15 cellular contexts compared by ENCODE assay signal in the genomic region with DNA sequence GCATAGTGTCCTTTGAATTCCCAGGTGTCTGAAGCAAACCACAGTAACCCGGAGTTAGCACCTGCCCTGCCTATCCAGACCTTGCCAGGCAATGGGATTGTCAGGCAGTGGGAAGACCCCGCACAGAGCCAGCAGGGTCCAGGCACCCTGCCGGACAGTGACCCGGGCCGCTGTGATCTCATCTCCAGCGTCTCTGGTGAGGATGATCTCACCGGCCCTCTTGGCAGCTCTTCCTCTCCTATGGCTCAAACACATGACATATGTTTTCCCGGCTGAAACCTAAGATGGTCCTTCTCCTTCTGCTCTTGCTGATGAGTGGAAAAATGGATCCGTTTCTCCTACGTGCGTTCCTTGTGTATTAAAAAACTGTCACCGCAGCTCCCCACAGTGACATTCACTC.
A peak's percentile ranks its signal among the peaks of the same experiment; 100 is the strongest.
DNase-seq lines count a peak whose midpoint lies in the region; ATAC-seq and TF ChIP-seq lines count a peak whose summit lies in the region.
"Had no signal": no experiment of that assay in that cellular context is flagged by ENCODE, and none has a peak within 500 bp of the region (broad histone marks: within the 10 kb centered on the region; RNA-seq: fewer than 3 reads in every experiment).

No MANE protein-coding gene starts in this region.

- 70 to 79% methylated on average over 11 to 12 of the region's 12 CpGs for WGBS in body of pancreas, 2 donors

- TF ChIP-seq CTCF in fibroblast of villous mesenchyme (IDR thresholded peaks at IDR 0.05; ENCODE audit: insufficient read depth, low read depth, low read length) (no peak), body of pancreas (IDR thresholded peaks at IDR 0.05) (no peak)

- ATAC-seq in left cardiac atrium (peak in 1 of 2 donors; percentile 36), body of pancreas (no peak), GM19023 (IDR thresholded peaks at IDR 0.05; ENCODE audit: unreplicated experiment) (no peak)

- intact Hi-C loops in left cardiac atrium (cut with DNase I) (no loop called here), cardiac septum (cut with DNase I) (no loop called here), body of pancreas (cut with DNase I) (no loop called here)

- TF ChIP-seq POLR2A in body of pancreas (IDR thresholded peaks at IDR 0.05) = no peak

- no peak overlapping the region for H3K27ac ChIP-seq in body of pancreas

- H3K36me3 ChIP-seq in body of pancreas (replicated peaks in 1 of 2; ENCODE audit: insufficient read depth in 1 of 2, low read depth in 2 of 2) = no peaks in the 10 kb centered on the region

- no peaks in the 10 kb centered on the region for H3K27me3 ChIP-seq in body of pancreas

- H3K4me3 ChIP-seq in fibroblast of villous mesenchyme (ENCODE audit: low read depth, low read length) (no peak overlapping the region), body of pancreas (no peak overlapping the region)

- no peaks in the 10 kb centered on the region for H3K4me1 ChIP-seq in body of pancreas

- peak; percentile 31 for DNase-seq in left cardiac atrium
- no peak for DNase-seq in cardiac septum (ENCODE audit: low spot score)
- peak; percentile 49 for DNase-seq in NCI-H524 treated with DMSO at 0.1 percent for 48 hours (lab: John Stamatoyannopoulos, UW)
- peak; percentile 14 for DNase-seq in fibroblast of villous mesenchyme (ENCODE audit: low read depth)
- DNase-seq in body of pancreas = no peak
- DNase-seq in anterior cingulate cortex (lab: John Stamatoyannopoulos, UW) = no peak
- no peak for DNase-seq in NCI-H2107 treated with DMSO at 0.1 percent for 48 hours (lab: John Stamatoyannopoulos, UW; ENCODE audit: unreplicated experiment)
- DNase-seq: activated naive CD4-positive, alpha-beta T cell treated with anti-CD3 and anti-CD28 coated beads, Interleukin-2, amount 10 ng/mL, durations not matched to agents 7 days and 5 days; central memory CD4-positive, alpha-beta T cell; head of caudate nucleus; NCI-H2081 treated with DMSO at 0.1 percent for 48 hours; posterior cingulate gyrus; stimulated activated CD4-positive, alpha-beta T cell treated with anti-CD3 and anti-CD28 coated beads, Interleukin-15, amount 100 ng/mL, for 24 hours; T-helper 2 cell had no signal

- H3K9me3 ChIP-seq in body of pancreas = peaks cover 0 to 6% (median 0%) of the 10 kb centered on the region in 3 donors

Comparison
In these comparisons a context has a peak if more than half of its experiments do, and no peak if none do; other contexts are left out.
1. DNase-seq: peak in left cardiac atrium (single experiment), NCI-H524 treated with DMSO at 0.1 percent for 48 hours (single experiment) and fibroblast of villous mesenchyme (single experiment); none in cardiac septum (single experiment), body of pancreas (0 of 4), anterior cingulate cortex (0 of 58) and NCI-H2107 treated with DMSO at 0.1 percent for 48 hours (single experiment).